8 cellular contexts compared by ENCODE assay signal in the genomic region with DNA sequence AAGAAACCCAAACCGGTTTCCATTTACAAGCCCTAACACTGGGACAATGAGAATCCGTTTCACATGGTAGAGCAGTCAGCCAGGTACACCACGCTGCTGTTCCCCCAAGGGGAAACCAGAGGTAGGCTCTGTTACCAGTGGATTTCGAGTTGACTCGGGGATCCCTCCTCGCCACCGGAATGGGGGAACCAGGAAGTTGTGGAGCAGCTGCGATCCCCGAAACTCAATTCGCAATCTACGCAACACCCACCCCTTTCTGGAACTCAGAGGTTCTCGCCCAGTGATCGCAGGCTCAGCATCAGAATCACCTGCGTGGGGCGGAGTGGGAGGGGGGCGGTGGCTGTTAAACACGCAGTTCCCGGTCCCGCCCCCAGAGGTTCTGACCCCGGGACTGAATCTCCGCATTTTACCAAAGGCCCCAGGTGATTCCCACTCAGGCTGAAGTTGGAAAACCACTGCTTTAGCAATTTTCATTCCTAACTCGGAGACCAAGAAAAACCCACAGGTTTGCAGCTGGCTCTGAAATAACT. TPM values are rescaled to one million over a fixed set of nuclear protein-coding genes. Genes with fewer than 3 reads are reported as not detected.
DNase-seq lines count a peak whose midpoint lies in the region; ATAC-seq and TF ChIP-seq lines count a peak whose summit lies in the region.
"Not testable (repeated sequence)": the region's sequence is repeated elsewhere in the genome, so short reads cannot be mapped to it uniquely, and the experiment has no call there.

No MANE protein-coding gene starts in this region.

- not testable (repeated sequence) for TF ChIP-seq CTCF in AG04450 (IDR thresholded peaks at IDR 0.05; ENCODE audit: low read depth, low read length); WI38 (IDR thresholded peaks at IDR 0.05; ENCODE audit: low read depth, low read length)

- not testable (repeated sequence) for H3K27me3 Mint-ChIP-seq in activated naive CD8-positive, alpha-beta T cell treated with anti-CD3 and anti-CD28 coated beads, Interleukin-2, amount 50 U/mL, for 24 hours

- not testable (repeated sequence) for H3K36me3 ChIP-seq in Karpas-422 (ENCODE audit: insufficient read depth, low read length); muscle layer of colon (ENCODE audit: insufficient read depth, low read length)

- H3K4me1 ChIP-seq in Karpas-422 (ENCODE audit: low read length), result peaks cover 30% of the 10 kb centered on the region
- not testable (repeated sequence) for H3K4me1 ChIP-seq in muscle layer of colon (ENCODE audit: insufficient read depth, low read length)

- not testable (repeated sequence) for H3K9me3 ChIP-seq in AG04450 (ENCODE audit: control insufficient read depth, insufficient read depth, low read length); Karpas-422 (ENCODE audit: low read length); muscle layer of colon (ENCODE audit: low read length)

- peak overlapping the region; percentile 69 for H3K9ac ChIP-seq in Karpas-422 (ENCODE audit: low read length)
- H3K9ac ChIP-seq in muscle layer of colon (ENCODE audit: low read length), result peak overlapping the region; percentile 33

- DNase-seq in AG04450 (ENCODE audit: low read depth, low spot score), result not testable (repeated sequence)
- peak; percentile 63 for DNase-seq in Karpas-422
- peak; percentile 63 for DNase-seq in activated naive CD8-positive, alpha-beta T cell treated with anti-CD3 and anti-CD28 coated beads, Interleukin-2, amount 50 U/mL, for 24 hours
- peak; percentile 1 for DNase-seq in foreskin melanocyte
- DNase-seq in stimulated activated CD4-positive, alpha-beta T cell treated with anti-CD3 and anti-CD28 coated beads, Interleukin-2, amount 100 ng/mL, for 48 hours, result peak; percentile 37 to 41

- peak overlapping the region; percentile 60 for H3K27ac Mint-ChIP-seq in activated naive CD8-positive, alpha-beta T cell treated with anti-CD3 and anti-CD28 coated beads, Interleukin-2, amount 50 U/mL, for 24 hours

- not testable (repeated sequence) for H2AFZ ChIP-seq in Karpas-422 (ENCODE audit: low read length)

- not testable (repeated sequence) for H4K20me1 ChIP-seq in Karpas-422 (ENCODE audit: insufficient read depth, low read depth, low read length)

- peaks cover 16% of the 10 kb centered on the region; the same call in 1 of the 2 replicates for H3K79me2 ChIP-seq in Karpas-422 (ENCODE audit: low read length)

- H3K36me3 Mint-ChIP-seq in activated naive CD8-positive, alpha-beta T cell treated with anti-CD3 and anti-CD28 coated beads, Interleukin-2, amount 50 U/mL, for 24 hours (ENCODE audit: low read depth), result not testable (repeated sequence)

- H3K4me1 Mint-ChIP-seq in activated naive CD8-positive, alpha-beta T cell treated with anti-CD3 and anti-CD28 coated beads, Interleukin-2, amount 50 U/mL, for 24 hours, result peaks cover 11% of the 10 kb centered on the region

- H3K4me3 Mint-ChIP-seq in activated naive CD8-positive, alpha-beta T cell treated with anti-CD3 and anti-CD28 coated beads, Interleukin-2, amount 50 U/mL, for 24 hours, result peak overlapping the region; percentile 81

- POLR2A ChIA-PET in AG04450 (lab: Yijun Ruan, JAX), result not testable (repeated sequence)

- H3K9me2 ChIP-seq in Karpas-422 (replicated peaks; ENCODE audit: insufficient read depth, low read length), result not testable (repeated sequence)

- H3K9me3 Mint-ChIP-seq in activated naive CD8-positive, alpha-beta T cell treated with anti-CD3 and anti-CD28 coated beads, Interleukin-2, amount 50 U/mL, for 24 hours, result not testable (repeated sequence)

- CTCF ChIA-PET in AG04450 (lab: Charles Lee), result not testable (repeated sequence)

- H3K27ac ChIP-seq in AG04450 (ENCODE audit: low read depth, low read length); Karpas-422 (ENCODE audit: low read length): not testable (repeated sequence)
- peak overlapping the region; percentile 63 for H3K27ac ChIP-seq in muscle layer of colon (ENCODE audit: low read depth, low read length)

- peak overlapping the region; percentile 73 for H3K4me2 ChIP-seq in Karpas-422 (ENCODE audit: low read depth, low read length, poor library complexity, severe bottlenecking)

- not testable (repeated sequence) for H3K27me3 ChIP-seq in AG04450 (ENCODE audit: control insufficient read depth, insufficient read depth, low read length); Karpas-422 (ENCODE audit: low read length); muscle layer of colon (ENCODE audit: control insufficient read depth in 1 of 2, insufficient read depth in 2 of 2, low read length in 2 of 2)

- H3K4me3 ChIP-seq in AG04450 (ENCODE audit: low read depth, low read length) (peak overlapping the region; percentile 68), Karpas-422 (ENCODE audit: low read length) (peak overlapping the region; percentile 72), WI38 (ENCODE audit: low read depth, low read length) (peak overlapping the region; percentile 70), muscle layer of colon (ENCODE audit: low read depth in 1 of 2, low read length in 2 of 2) (peak overlapping the region; percentile 42 to 53)

- peak; percentile 16 for ATAC-seq in GM19395 (IDR thresholded peaks at IDR 0.05; ENCODE audit: unreplicated experiment)
- peak; percentile 20 for ATAC-seq in activated naive CD8-positive, alpha-beta T cell treated with anti-CD3 and anti-CD28 coated beads, Interleukin-2, amount 50 U/mL, for 24 hours

RNA-seq across cellular contexts. Expression of gene PDPR, which starts 49.2 kb away (rescaled TPM):
- polyA plus RNA-seq in AG04450 (2011; rRNA removed), result 27.7 and 28.2 TPM in 2 replicates
- polyA minus RNA-seq in AG04450 (2011; rRNA and poly(A)+ RNA removed), result 42.2 and 52.0 TPM in 2 replicates
- total RNA-seq in Karpas-422 (2014; rRNA removed; shearing (Covaris generic); ENCODE audit: low replicate concordance), result 14.7 and 16.3 TPM in 2 replicates
